Comparison of ENCODE assay signal across 8 cellular contexts in genomic region chr2:8544786-8545631, GRCh38.
A peak's percentile ranks its signal among the peaks of the same experiment; 100 is the strongest.
DNase-seq lines count a peak whose midpoint lies in the region; ATAC-seq lines count a peak whose summit lies in the region.

No MANE protein-coding gene starts in this region.

- peaks cover 2% of the 10 kb centered on the region for H3K27me3 Mint-ChIP-seq in T-helper 2 cell treated with Interferon-gamma antibody and Interleukin-4, amounts not matched to agents 5 μg/mL and 100 μg/mL, for 36 hours (ENCODE audit: low read depth)

- DNase-seq in G401 (ENCODE audit: low spot score) (peak; percentile 54), amniotic stem cell (lab: John Stamatoyannopoulos, UW) (peak; percentile 19), left kidney (ENCODE audit: low read depth, low spot score) (peak; percentile 82), SW 1271 (lab: John Stamatoyannopoulos, UW) (no peak)
- DNase-seq in Jurkat, Clone E6-1 (ENCODE audit: low read depth, low spot score): peak; percentile 90
- peak; percentile 92 for DNase-seq in T-helper 2 cell treated with Interferon-gamma antibody and Interleukin-4, amounts not matched to agents 5 μg/mL and 100 μg/mL, for 36 hours (ENCODE audit: low spot score)
- DNase-seq in stimulated activated CD4-positive, alpha-beta T cell treated with anti-CD3 and anti-CD28 coated beads, TNF-alpha, amount 100 ng/mL, for 48 hours (ENCODE audit: low read depth in 3 of 3): peak; percentile 78 to 89 (median 81)

- H3K4me3 Mint-ChIP-seq in T-helper 2 cell treated with Interferon-gamma antibody and Interleukin-4, amounts not matched to agents 5 μg/mL and 100 μg/mL, for 36 hours: peak overlapping the region; percentile 77

- no peak overlapping the region for H3K4me3 ChIP-seq in Jurkat, Clone E6-1 (ENCODE audit: low read length)

- ATAC-seq in GM21576 (IDR thresholded peaks at IDR 0.05; ENCODE audit: unreplicated experiment): peak; percentile 51

- in situ Hi-C loops in G401 (cut with HindIII; ENCODE audit: low sequenced_read_pairs): no loop called here

- no peaks in the 10 kb centered on the region for H3K9me3 Mint-ChIP-seq in T-helper 2 cell treated with Interferon-gamma antibody and Interleukin-4, amounts not matched to agents 5 μg/mL and 100 μg/mL, for 36 hours

- peaks cover 2% of the 10 kb centered on the region for H3K36me3 Mint-ChIP-seq in T-helper 2 cell treated with Interferon-gamma antibody and Interleukin-4, amounts not matched to agents 5 μg/mL and 100 μg/mL, for 36 hours (ENCODE audit: low read depth)

- H3K27ac Mint-ChIP-seq in T-helper 2 cell treated with Interferon-gamma antibody and Interleukin-4, amounts not matched to agents 5 μg/mL and 100 μg/mL, for 36 hours: peak overlapping the region; percentile 97

- peaks cover 77% of the 10 kb centered on the region for H3K4me1 Mint-ChIP-seq in T-helper 2 cell treated with Interferon-gamma antibody and Interleukin-4, amounts not matched to agents 5 μg/mL and 100 μg/mL, for 36 hours (ENCODE audit: low read depth)

Comparison
In these comparisons a context has a peak if more than half of its experiments do, and no peak if none do; other contexts are left out.
1. DNase-seq: peak in G401 (single experiment), Jurkat, Clone E6-1 (single experiment), T-helper 2 cell treated with Interferon-gamma antibody and Interleukin-4, amounts not matched to agents 5 μg/mL and 100 μg/mL, for 36 hours (single experiment), amniotic stem cell (single experiment), left kidney (single experiment) and stimulated activated CD4-positive, alpha-beta T cell treated with anti-CD3 and anti-CD28 coated beads, TNF-alpha, amount 100 ng/mL, for 48 hours (3 of 3); none in SW 1271 (0 of 2).